In the genomic region with DNA sequence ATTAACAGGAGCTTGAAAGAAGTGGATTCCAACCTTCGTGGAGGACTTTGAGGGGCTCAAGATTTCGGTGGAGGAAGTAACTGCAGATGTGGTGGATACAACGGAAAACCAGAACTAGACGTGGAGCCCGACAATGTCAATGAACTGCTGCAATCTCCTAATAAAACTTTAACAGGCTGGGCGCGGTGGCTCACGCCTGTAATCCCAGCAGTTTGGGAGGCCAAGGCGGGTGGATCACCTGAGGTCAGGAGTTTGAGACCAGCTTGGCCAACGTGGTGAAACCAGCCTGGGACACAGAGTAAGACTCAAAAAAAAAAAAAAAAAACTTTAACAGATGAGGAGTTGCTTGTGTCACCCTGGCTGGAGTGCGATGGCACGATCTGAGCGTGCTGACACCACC, we compare ENCODE assay signal across 31 cellular contexts.
"Had no signal": no experiment of that assay in that cellular context is flagged by ENCODE, and none has a peak within 500 bp of the region (broad histone marks: within the 10 kb centered on the region; RNA-seq: fewer than 3 reads in every experiment).

No MANE protein-coding gene starts in this region.

- H3K4me3 ChIP-seq: ascending aorta, cardiac muscle cell had no signal

- H3K36me3 ChIP-seq: ascending aorta, cardiac muscle cell, WERI-Rb-1 had no signal

- ATAC-seq: activated CD4-positive, alpha-beta T cell treated with anti-CD3 and anti-CD28 coated beads for 36 hours; activated CD4-positive, CD25-positive, alpha-beta regulatory T cell treated with anti-CD3 and anti-CD28 coated beads, Interleukin-2, amount 50 U/mL, for 24 hours; activated CD8-positive, alpha-beta memory T cell treated with anti-CD3 and anti-CD28 coated beads, Interleukin-2, amount 10 ng/mL, durations not matched to agents 7 days and 5 days; activated CD8-positive, alpha-beta T cell treated with anti-CD3 and anti-CD28 coated beads, Interleukin-2, amount 10 ng/mL, durations not matched to agents 7 days and 5 days; activated naive CD8-positive, alpha-beta T cell treated with anti-CD3 and anti-CD28 coated beads, Interleukin-2, amount 50 U/mL, for 24 hours; WTC11 had no signal

- H3K4me1 ChIP-seq: ascending aorta had no signal

- H3K27me3 ChIP-seq: ascending aorta, cardiac muscle cell had no signal

- H3K9me3 ChIP-seq: ascending aorta had no signal

- H3K27ac ChIP-seq: ascending aorta, cardiac muscle cell, WERI-Rb-1 had no signal

- DNase-seq: activated CD4-positive, alpha-beta memory T cell treated with anti-CD3 and anti-CD28 coated beads, Interleukin-2, amount 10 ng/mL, durations not matched to agents 7 days and 5 days; activated CD4-positive, alpha-beta T cell treated with anti-CD3 and anti-CD28 coated beads for 1 hour; activated CD4-positive, alpha-beta T cell treated with anti-CD3 and anti-CD28 coated beads for 36 hours; activated CD4-positive, alpha-beta T cell treated with anti-CD3 and anti-CD28 coated beads, Interleukin-2, amount 10 ng/mL, durations not matched to agents 7 days and 5 days; activated CD4-positive, alpha-beta T cell treated with anti-CD3 and anti-CD28 coated beads, Interleukin-2, amount 50 U/mL, for 48 hours; activated CD4-positive, CD25-positive, alpha-beta regulatory T cell; activated CD8-positive, alpha-beta memory T cell treated with anti-CD3 and anti-CD28 coated beads for 24 hours; activated CD8-positive, alpha-beta memory T cell treated with anti-CD3 and anti-CD28 coated beads, Interleukin-2, amount 10 ng/mL, durations not matched to agents 7 days and 5 days; activated CD8-positive, alpha-beta memory T cell treated with anti-CD3 and anti-CD28 coated beads, Interleukin-2, amount 50 U/mL, for 48 hours; activated CD8-positive, alpha-beta T cell treated with anti-CD3 and anti-CD28 coated beads, Interleukin-2, amount 10 ng/mL, durations not matched to agents 7 days and 5 days; activated effector memory CD4-positive, alpha-beta T cell treated with Interleukin-2 at 50 U/mL for 16 hours; activated gamma-delta T cell; activated naive CD4-positive, alpha-beta T cell treated with anti-CD3 and anti-CD28 coated beads, Interleukin-2, amount 10 ng/mL, durations not matched to agents 7 days and 5 days; activated naive CD4-positive, alpha-beta T cell treated with Interleukin-2 at 50 U/mL for 16 hours; activated naive CD8-positive, alpha-beta T cell treated with anti-CD3 and anti-CD28 coated beads, Interleukin-2, amount 10 ng/mL, durations not matched to agents 7 days and 5 days; activated naive CD8-positive, alpha-beta T cell treated with anti-CD3 and anti-CD28 coated beads, Interleukin-2, amount 50 U/mL, for 24 hours; activated T-cell treated with anti-CD3 and anti-CD28 coated beads, Interleukin-2, amount 50 U/mL, for 24 hours; activated T-cell treated with anti-CD3 and anti-CD28 coated beads, Interleukin-2, amount 50 U/mL, for 48 hours; amygdala; anterior cingulate cortex; caudate nucleus; cerebellar nuclear complex; SW 1271; T-helper 1 cell; T-helper 2 cell; T-helper 9 cell; WERI-Rb-1 had no signal
